31 cellular contexts compared by ENCODE assay signal in the genomic region with DNA sequence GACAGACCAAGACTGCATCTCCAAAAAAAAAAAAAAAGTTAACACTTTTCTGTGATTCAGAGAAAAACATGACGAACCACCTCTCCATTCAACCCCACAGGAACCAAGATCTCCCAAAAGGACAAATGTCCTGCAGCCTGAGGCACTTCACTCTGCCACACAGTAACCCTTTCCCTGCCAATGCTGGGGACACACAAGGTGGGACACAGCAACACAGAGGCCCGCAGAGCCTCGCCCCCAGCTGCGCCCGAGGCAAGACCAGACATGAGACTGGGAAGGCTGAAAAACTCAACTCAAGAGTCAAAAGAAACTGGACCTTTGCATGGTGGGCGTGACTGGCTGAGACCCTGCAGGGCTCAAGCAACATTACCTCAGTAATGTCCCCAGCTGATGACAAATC.
"Had no signal": no experiment of that assay in that cellular context is flagged by ENCODE, and none has a peak within 500 bp of the region (broad histone marks: within the 10 kb centered on the region; RNA-seq: fewer than 3 reads in every experiment).

No MANE protein-coding gene starts in this region.

- H3K4me1 ChIP-seq: Peyer's patch had no signal

- H3K9me3 ChIP-seq: MG63, Peyer's patch had no signal

- H3K27me3 ChIP-seq: MG63, Peyer's patch had no signal

- H3K27me3 Mint-ChIP-seq: activated CD4-positive, alpha-beta T cell treated with anti-CD3 and anti-CD28 coated beads, Interleukin-2, amount 10 ng/mL, durations not matched to agents 24 days and 14 days; activated naive CD4-positive, alpha-beta T cell treated with anti-CD3 and anti-CD28 coated beads, Interleukin-2, amount 10 ng/mL, durations not matched to agents 7 days and 5 days; activated naive CD8-positive, alpha-beta T cell; activated naive CD8-positive, alpha-beta T cell treated with anti-CD3 and anti-CD28 coated beads, Interleukin-2, amount 50 U/mL, for 24 hours; brain had no signal

- H3K4me3 ChIP-seq: MG63, Peyer's patch had no signal

- FAIRE-seq: bronchial epithelial cell, colon had no signal

- DNase-seq: activated CD4-positive, alpha-beta T cell treated with anti-CD3 and anti-CD28 coated beads, Interleukin-2, amount 10 ng/mL, durations not matched to agents 24 days and 14 days; activated CD4-positive, alpha-beta T cell treated with anti-CD3 and anti-CD28 coated beads, Interleukin-2, amount 50 U/mL, for 4 hours; activated CD8-positive, alpha-beta memory T cell treated with anti-CD3 and anti-CD28 coated beads, Interleukin-2, amount 50 U/mL, for 48 hours; activated effector memory CD4-positive, alpha-beta T cell treated with Interleukin-2 at 50 U/mL for 16 hours; activated naive CD4-positive, alpha-beta T cell treated with anti-CD3 and anti-CD28 coated beads, Interleukin-2, amount 10 ng/mL, durations not matched to agents 7 days and 5 days; activated naive CD8-positive, alpha-beta T cell treated with anti-CD3 and anti-CD28 coated beads, Interleukin-2, amount 50 U/mL, for 24 hours; activated T-cell treated with anti-CD3 and anti-CD28 coated beads, Interleukin-2, amount 50 U/mL, for 48 hours; anterior cingulate cortex; caudate nucleus; Kasumi-1; MG63; NCI-H1048; NCI-H1105 treated with DMSO at 0.1 percent for 48 hours; NCI-H1436; NCI-H1694; NCI-H1930; NCI-H2081 treated with DMSO at 0.1 percent for 48 hours; NCI-H345; NCI-H524 treated with DMSO at 0.1 percent for 48 hours; NK-92 treated with Interleukin-12 subunit alpha and Interleukin-12 subunit beta, amount 100 ng/mL, for 24 hours; PC-3; Peyer's patch; RPMI8226; SIG-M5; T1000; WERI-Rb-1 had no signal

- H3K36me3 ChIP-seq: Peyer's patch had no signal

- H3K27ac Mint-ChIP-seq: activated CD4-positive, alpha-beta T cell treated with anti-CD3 and anti-CD28 coated beads, Interleukin-2, amount 10 ng/mL, durations not matched to agents 24 days and 14 days; activated naive CD4-positive, alpha-beta T cell treated with anti-CD3 and anti-CD28 coated beads, Interleukin-2, amount 10 ng/mL, durations not matched to agents 7 days and 5 days; activated naive CD8-positive, alpha-beta T cell; activated naive CD8-positive, alpha-beta T cell treated with anti-CD3 and anti-CD28 coated beads, Interleukin-2, amount 50 U/mL, for 24 hours had no signal

- H3K27ac ChIP-seq: Peyer's patch, WERI-Rb-1 had no signal

- H3K4me3 Mint-ChIP-seq: activated CD4-positive, alpha-beta T cell treated with anti-CD3 and anti-CD28 coated beads, Interleukin-2, amount 10 ng/mL, durations not matched to agents 24 days and 14 days; activated naive CD4-positive, alpha-beta T cell treated with anti-CD3 and anti-CD28 coated beads, Interleukin-2, amount 10 ng/mL, durations not matched to agents 7 days and 5 days; activated naive CD8-positive, alpha-beta T cell; activated naive CD8-positive, alpha-beta T cell treated with anti-CD3 and anti-CD28 coated beads, Interleukin-2, amount 50 U/mL, for 24 hours; brain had no signal

- H3K9me3 Mint-ChIP-seq: activated CD4-positive, alpha-beta T cell treated with anti-CD3 and anti-CD28 coated beads, Interleukin-2, amount 10 ng/mL, durations not matched to agents 24 days and 14 days; activated naive CD4-positive, alpha-beta T cell treated with anti-CD3 and anti-CD28 coated beads, Interleukin-2, amount 10 ng/mL, durations not matched to agents 7 days and 5 days; activated naive CD8-positive, alpha-beta T cell treated with anti-CD3 and anti-CD28 coated beads, Interleukin-2, amount 50 U/mL, for 24 hours; brain had no signal

- ATAC-seq: activated naive CD8-positive, alpha-beta T cell treated with anti-CD3 and anti-CD28 coated beads, Interleukin-2, amount 50 U/mL, for 24 hours; PC-3; Right ventricle myocardium inferior had no signal
